20 cellular contexts compared by ENCODE assay signal in genomic region chr14:39722547-39723273, GRCh38.
DNase-seq lines count a peak whose midpoint lies in the region; ATAC-seq lines count a peak whose summit lies in the region.
"Had no signal": no experiment of that assay in that cellular context is flagged by ENCODE, and none has a peak within 500 bp of the region (broad histone marks: within the 10 kb centered on the region; RNA-seq: fewer than 3 reads in every experiment).

No MANE protein-coding gene starts in this region.

- no peak overlapping the region for H4K8ac ChIP-seq in mesendoderm (ENCODE audit: low read depth, low read length)

- no peak overlapping the region for H3K18ac ChIP-seq in mesendoderm (ENCODE audit: low read length)

- H3K56ac ChIP-seq in mesendoderm (ENCODE audit: low read length) = no peak overlapping the region

- H3K23ac ChIP-seq in mesendoderm (ENCODE audit: low read length) = no peak overlapping the region

- H3K4ac ChIP-seq in mesendoderm (ENCODE audit: low read depth, low read length) = no peak overlapping the region

- H3K36me3 ChIP-seq in mesendoderm (ENCODE audit: control insufficient read depth, insufficient read depth, low read length) = no peaks in the 10 kb centered on the region
- H3K36me3 ChIP-seq: BE2C; BLaER1 treated with 17β-estradiol and CSF1 and Interleukin-3, amounts not matched to agents 10 nM and 100 nM had no signal

- H3K27me3 ChIP-seq in mesendoderm (ENCODE audit: insufficient read depth, low read length, poor library complexity) = no peaks in the 10 kb centered on the region
- H3K27me3 ChIP-seq: BE2C; BLaER1 treated with 17β-estradiol and CSF1 and Interleukin-3, amounts not matched to agents 10 nM and 100 nM had no signal

- H3K9ac ChIP-seq in mesendoderm (ENCODE audit: low read length) = no peak overlapping the region
- H3K9ac ChIP-seq: BLaER1 treated with 17β-estradiol and CSF1 and Interleukin-3, amounts not matched to agents 10 nM and 100 nM had no signal

- H2BK15ac ChIP-seq in mesendoderm (replicated peaks; ENCODE audit: low read depth) = no peak overlapping the region

- H2BK120ac ChIP-seq in mesendoderm (ENCODE audit: low read depth, low read length) = no peak overlapping the region

- H3K4me2 ChIP-seq in mesendoderm (ENCODE audit: low read length) = no peak overlapping the region
- H3K4me2 ChIP-seq: A549; BLaER1 treated with 17β-estradiol and CSF1 and Interleukin-3, amounts not matched to agents 10 nM and 100 nM; GM23338 had no signal

- H2BK5ac ChIP-seq in mesendoderm (ENCODE audit: low read length) = no peak overlapping the region

- no peak overlapping the region for H3K4me3 ChIP-seq in mesendoderm (ENCODE audit: low read length)
- H3K4me3 ChIP-seq: A549; BLaER1 treated with 17β-estradiol and CSF1 and Interleukin-3, amounts not matched to agents 10 nM and 100 nM; GM23338 had no signal

- no peak overlapping the region for H2AK5ac ChIP-seq in mesendoderm (ENCODE audit: low read length)

- H3K4me1 ChIP-seq in mesendoderm (ENCODE audit: control insufficient read depth, low read depth, low read length) = no peaks in the 10 kb centered on the region
- H3K4me1 ChIP-seq: A549; BE2C; BLaER1 treated with 17β-estradiol and CSF1 and Interleukin-3, amounts not matched to agents 10 nM and 100 nM had no signal

- H4K5ac ChIP-seq in mesendoderm (ENCODE audit: low read length) = no peak overlapping the region

- no CpG with 5 or more reads among the region's 2 CpGs for WGBS in mesendoderm (ENCODE audit: extremely low coverage, insufficient coverage, low lambda C conversion rate)

- H3K27ac ChIP-seq in mesendoderm (ENCODE audit: low read depth, low read length) = no peak overlapping the region
- H3K27ac ChIP-seq: A549; BLaER1 treated with 17β-estradiol and CSF1 and Interleukin-3, amounts not matched to agents 10 nM and 100 nM had no signal

- no peak for DNase-seq in mesendoderm
- no peak for DNase-seq in mesenteric fat pad (ENCODE audit: low spot score)
- DNase-seq in pons (ENCODE audit: low spot score) = no peak
- DNase-seq: 8988T; ACHN; AML-193; BE2C; CD4-positive, alpha-beta T cell; CD8-positive, alpha-beta memory T cell; DMS 273 treated with DMSO at 0.1 percent for 48 hours; DMS79; GF-D8; H9 had no signal

- ATAC-seq in GM18511 (IDR thresholded peaks at IDR 0.05; ENCODE audit: unreplicated experiment) (peak; percentile 55), HG02938 (IDR thresholded peaks at IDR 0.05; ENCODE audit: unreplicated experiment) (peak; percentile 72), HG03520 (IDR thresholded peaks at IDR 0.05; ENCODE audit: unreplicated experiment) (peak; percentile 64)
- ATAC-seq: A549, GM23338, HCT116 had no signal

- H3K79me1 ChIP-seq in mesendoderm (ENCODE audit: low read length) = no peaks in the 10 kb centered on the region

- H3K79me2 ChIP-seq in mesendoderm (ENCODE audit: control insufficient read depth, insufficient read depth, low read length) = no peaks in the 10 kb centered on the region
